ENCODE assay signal across 10 cellular contexts in the genomic region with DNA sequence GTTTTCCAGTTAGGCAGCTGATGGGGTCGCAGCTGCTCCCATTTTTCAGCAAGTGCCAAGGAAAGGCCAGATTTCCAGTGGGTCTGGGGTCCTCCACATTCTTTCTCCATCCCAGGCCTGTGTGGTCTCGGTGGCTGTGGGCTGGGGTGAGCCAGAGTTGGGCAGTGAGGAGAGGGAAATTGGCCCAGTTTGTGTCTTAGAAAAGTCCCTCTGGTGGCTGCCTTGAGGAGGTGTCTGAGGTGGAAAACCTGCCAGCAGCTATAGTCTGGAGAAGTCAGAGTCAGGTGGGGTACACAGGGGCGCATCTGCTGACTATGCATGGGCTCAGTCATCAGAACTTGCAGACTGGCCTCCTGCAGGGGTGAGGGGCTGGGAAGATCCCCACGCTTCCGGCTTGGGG. TPM values are rescaled to one million over a fixed set of nuclear protein-coding genes. Genes with fewer than 3 reads are reported as not detected.
DNase-seq lines count a peak whose midpoint lies in the region; ATAC-seq, FAIRE-seq and TF ChIP-seq lines count a peak whose summit lies in the region.
"Had no signal": no experiment of that assay in that cellular context is flagged by ENCODE, and none has a peak within 500 bp of the region (broad histone marks: within the 10 kb centered on the region; RNA-seq: fewer than 3 reads in every experiment).

No MANE protein-coding gene starts in this region.

- 36 to 88% methylated on average over 1 to 2 of the region's 5 CpGs for WGBS in gastroesophageal sphincter (ENCODE audit: low coverage in 1 of 2), 2 donors

- TF ChIP-seq CTCF in RWPE2 (IDR thresholded peaks at IDR 0.05; ENCODE audit: poor library complexity, severe bottlenecking): peak; percentile 14
- TF ChIP-seq CTCF in gastroesophageal sphincter (IDR thresholded peaks at IDR 0.05): peak in 3 of 4 experiments; percentile 51 to 60 (median 53)
- no peak for TF ChIP-seq CTCF in coronary artery (IDR thresholded peaks at IDR 0.05)

- ATAC-seq in RWPE2 (ENCODE audit: low read depth): peak; percentile 73
- no peak for ATAC-seq in gastroesophageal sphincter
- no peak for ATAC-seq in GM21737 (IDR thresholded peaks at IDR 0.05; ENCODE audit: unreplicated experiment)

- H3K27me3 ChIP-seq in RWPE2 (ENCODE audit: insufficient read depth, poor library complexity, severe bottlenecking): no peaks in the 10 kb centered on the region
- H3K27me3 ChIP-seq in gastroesophageal sphincter: no peaks in the 10 kb centered on the region

- TF ChIP-seq POLR2A in GM12891 (IDR thresholded peaks at IDR 0.05; ENCODE audit: low read depth, low read length) (no peak), gastroesophageal sphincter (IDR thresholded peaks at IDR 0.05) (no peak)

- no peaks in the 10 kb centered on the region for H3K9me3 ChIP-seq in RWPE2 (ENCODE audit: severe bottlenecking)
- H3K9me3 ChIP-seq in gastroesophageal sphincter: no peaks in the 10 kb centered on the region

- no peak for TF ChIP-seq EP300 in gastroesophageal sphincter (IDR thresholded peaks at IDR 0.05)

- H3K27ac ChIP-seq in RWPE2 (ENCODE audit: poor library complexity, severe bottlenecking) (no peak overlapping the region), gastroesophageal sphincter (peak overlapping the region in 3 of 4 donors; percentile 38 to 91 (median 65)), coronary artery (peak overlapping the region in 1 of 2 donors; percentile 19)
- H3K27ac ChIP-seq: epithelial cell of prostate had no signal

- H3K4me1 ChIP-seq in RWPE2 (ENCODE audit: insufficient read depth, poor library complexity, severe bottlenecking) (no peaks in the 10 kb centered on the region), gastroesophageal sphincter (peaks cover 0 to 48% (median 8%) of the 10 kb centered on the region in 3 donors)

- no peaks in the 10 kb centered on the region for H3K36me3 ChIP-seq in RWPE2 (ENCODE audit: low read depth)
- H3K36me3 ChIP-seq in gastroesophageal sphincter: no peaks in the 10 kb centered on the region

- FAIRE-seq in GM12891 (lab: Jason Lieb, UNC): no peak

- no peak overlapping the region for H3K4me3 ChIP-seq in RWPE2 (ENCODE audit: severe bottlenecking)
- no peak overlapping the region for H3K4me3 ChIP-seq in gastroesophageal sphincter
- H3K4me3 ChIP-seq in coronary artery: no peak overlapping the region

- DNase-seq in AG08395 (ENCODE audit: low spot score) (peak; percentile 47), GM12891 (ENCODE audit: insufficient read length, low spot score) (peak; percentile 56), RWPE2 (ENCODE audit: low spot score) (no peak), NCI-H1930 (lab: John Stamatoyannopoulos, UW) (no peak), coronary artery (ENCODE audit: low spot score) (no peak), NCI-H1105 treated with DMSO at 0.1 percent for 48 hours (lab: John Stamatoyannopoulos, UW) (no peak)
- DNase-seq: activated CD4-positive, alpha-beta T cell treated with anti-CD3 and anti-CD28 coated beads, Interleukin-2, amount 50 U/mL, for 4 hours had no signal

TF ChIP-seq in GM12891, 5 proteins besides CTCF, POLR2A, EP300 and RAD21:
- no peak for TF ChIP-seq PAX5 (IDR thresholded peaks at IDR 0.05; ENCODE audit: insufficient read depth, low read length, severe bottlenecking)
- TF ChIP-seq POLR2AphosphoS5 (IDR thresholded peaks at IDR 0.05; ENCODE audit: low read depth, low read length): no peak
- no peak for TF ChIP-seq POU2F2 (IDR thresholded peaks at IDR 0.05; ENCODE audit: low read depth, low read length)
- TF ChIP-seq SPI1 (IDR thresholded peaks at IDR 0.05; ENCODE audit: low read depth, low read length): no peak
- TF ChIP-seq TAF1 (IDR thresholded peaks at IDR 0.05; ENCODE audit: low read depth, low read length): no peak

RNA-seq across cellular contexts. Expression of a gene that starts 30.5 kb away (rescaled TPM):
- polyA plus RNA-seq in GM12891 (2012; ENCODE audit: low read depth, missing spikeins): not detected
- 1 to 10 TPM in 2 of 4 donors, not detected in 2; 2.9 to 5.4 TPM for total RNA-seq in gastroesophageal sphincter

RNA-seq across cellular contexts. Expression of a gene that starts 46.6 kb away (rescaled TPM):
- polyA plus RNA-seq in GM12891 (2012; ENCODE audit: low read depth, missing spikeins): 6.7 TPM
- total RNA-seq in gastroesophageal sphincter: 10 to 100 TPM; 20.9 to 31.8 (median 24.9) TPM

RNA-seq across cellular contexts. Expression of a gene that starts 46.6 kb away (rescaled TPM):
- 127 TPM for polyA plus RNA-seq in GM12891 (2012; ENCODE audit: low read depth, missing spikeins)
- 10 to 100 TPM; 40.4 to 70.0 (median 52.8) TPM for total RNA-seq in gastroesophageal sphincter

Comparison
In these comparisons a context has a peak if more than half of its experiments do, and no peak if none do; other contexts are left out.
1. DNase-seq: peak in AG08395 (single experiment) and GM12891 (single experiment); none in RWPE2 (single experiment), NCI-H1930 (0 of 2), coronary artery (single experiment) and NCI-H1105 treated with DMSO at 0.1 percent for 48 hours (single experiment).